11 cellular contexts compared by ENCODE assay signal in genomic region chr2:59774821-59775463, GRCh38.
"Had no signal": no experiment of that assay in that cellular context is flagged by ENCODE, and none has a peak within 500 bp of the region (broad histone marks: within the 10 kb centered on the region; RNA-seq: fewer than 3 reads in every experiment).

No MANE protein-coding gene starts in this region.

- H3K27me3 ChIP-seq: hepatocyte had no signal

- DNase-seq: activated CD4-positive, CD25-positive, alpha-beta regulatory T cell treated with anti-CD3 and anti-CD28 coated beads, Interleukin-2, amount 50 U/mL, for 72 hours; activated naive CD4-positive, alpha-beta T cell; activated naive CD8-positive, alpha-beta T cell treated with anti-CD3 and anti-CD28 coated beads, Interleukin-2, amount 50 U/mL, for 24 hours; activated T-cell treated with anti-CD3 and anti-CD28 coated beads for 4 hours; left ventricle myocardium superior; mesenchymal stem cell; T-helper 1 cell; T1000 had no signal

- H3K4me3 ChIP-seq: hepatocyte had no signal

- H3K27ac ChIP-seq: hepatocyte had no signal

- ATAC-seq: activated naive CD8-positive, alpha-beta T cell treated with anti-CD3 and anti-CD28 coated beads, Interleukin-2, amount 50 U/mL, for 24 hours; esophagus mucosa; left ventricle myocardium superior; sciatic nerve had no signal
